ENCODE assay signal across 4 cellular contexts in the genomic region with DNA sequence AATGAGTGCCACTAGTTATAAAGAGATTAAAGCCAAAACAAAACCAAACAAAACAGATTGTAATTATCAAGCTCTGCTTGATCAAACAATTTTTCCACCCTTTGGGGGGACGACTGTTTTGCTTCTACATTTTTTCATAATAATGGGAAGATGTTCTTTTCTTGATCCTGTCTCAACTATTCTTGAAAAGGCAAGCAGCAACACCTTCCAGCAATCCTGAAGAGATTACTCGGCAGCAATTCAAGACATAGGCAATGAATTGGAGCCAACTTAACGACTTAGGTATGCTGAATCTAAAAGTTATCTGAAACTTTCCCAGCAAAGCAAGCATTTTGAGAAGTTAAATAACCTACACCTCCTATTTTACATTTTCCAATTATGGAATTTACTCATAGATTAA.
"Had no signal": no experiment of that assay in that cellular context is flagged by ENCODE, and none has a peak within 500 bp of the region (broad histone marks: within the 10 kb centered on the region; RNA-seq: fewer than 3 reads in every experiment).

No MANE protein-coding gene starts in this region.

- H2AFZ ChIP-seq: GM23338 had no signal

- ATAC-seq: GM23338 had no signal

- H3K4me3 Mint-ChIP-seq: GM23338, H9 had no signal

- H3K4me1 Mint-ChIP-seq: GM23338, H9 had no signal

- H3K27ac Mint-ChIP-seq: GM23338, H9 had no signal

- H3K4me3 ChIP-seq: GM23338 had no signal

- H3K9me3 Mint-ChIP-seq: GM23338, H9 had no signal

- DNase-seq: H9, HCEC 1CT, IMR-90 had no signal

- H3K4me2 ChIP-seq: GM23338 had no signal
